ENCODE assay signal across 1 cellular context in the genomic region with DNA sequence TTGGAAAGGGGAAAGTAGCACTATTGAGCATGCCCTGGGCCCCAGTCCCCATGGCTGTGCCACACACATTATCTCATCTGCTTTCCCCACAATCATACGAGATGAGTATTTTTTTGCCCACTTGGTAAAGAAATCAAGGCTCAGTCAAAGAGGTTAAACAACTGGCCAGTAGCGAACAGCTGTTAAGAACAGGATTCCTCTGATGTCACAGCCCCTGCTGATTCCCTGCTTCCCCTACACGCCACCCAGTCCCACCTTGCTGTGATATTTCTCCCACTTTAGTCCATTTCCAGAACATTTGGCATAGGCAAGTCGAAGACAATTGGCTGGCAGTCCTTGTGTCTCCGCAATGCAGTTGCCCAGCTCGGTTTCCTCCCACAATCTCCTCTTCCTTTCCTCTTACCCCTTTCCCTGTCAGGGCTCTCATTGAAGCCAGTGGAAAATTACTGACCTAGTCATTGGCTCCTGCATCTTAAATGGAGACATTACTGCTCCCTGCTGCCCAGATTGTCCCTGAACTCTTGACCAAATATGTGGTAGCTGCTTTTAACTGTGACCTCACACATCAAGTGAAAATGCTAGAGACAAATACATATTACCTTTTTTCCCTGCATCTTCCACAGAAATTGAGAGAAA.
TF ChIP-seq lines count a peak whose summit lies in the region.

No MANE protein-coding gene starts in this region.

TF ChIP-seq in A549, 52 proteins besides CTCF, POLR2A, EP300 and RAD21:
- TF ChIP-seq SMC3 (IDR thresholded peaks at IDR 0.05) (0 out of 3 replicates have a peak, but pooled peaks have one; percentile 8), CBX8 (IDR thresholded peaks at IDR 0.05) (no peak), CHD2 (IDR thresholded peaks at IDR 0.05; ENCODE audit: low read length, partially characterized antibody) (no peak), HEYL (CRISPR knock-in tag; IDR thresholded peaks at IDR 0.05) (no peak), HDAC2 (IDR thresholded peaks at IDR 0.05) (no peak)
